ENCODE assay signal across 25 cellular contexts in genomic region chr6:161395832-161396231, GRCh38.
"Had no signal": no experiment of that assay in that cellular context is flagged by ENCODE, and none has a peak within 500 bp of the region (broad histone marks: within the 10 kb centered on the region; RNA-seq: fewer than 3 reads in every experiment).

No MANE protein-coding gene starts in this region.

- H3K9me3 ChIP-seq: body of pancreas, gastrocnemius medialis, thyroid gland, upper lobe of right lung had no signal

- H3K27me3 ChIP-seq: body of pancreas, gastrocnemius medialis, hepatocyte, thyroid gland, upper lobe of right lung had no signal

- H3K4me1 Mint-ChIP-seq: naive thymus-derived CD4-positive, alpha-beta T cell; stimulated activated memory B cell treated with anti-CD40 and anti-IgM and Interleukin-4, amounts not matched to agents 10 μg/mL and 1 μg/mL and 100 μg/mL, for 72 hours; stimulated activated naive CD8-positive, alpha-beta T cell treated with anti-CD3 and anti-CD28 coated beads, Interleukin-15, amount 100 ng/mL, for 72 hours had no signal

- H3K9me3 Mint-ChIP-seq: effector memory CD8-positive, alpha-beta T cell; naive thymus-derived CD4-positive, alpha-beta T cell; stimulated activated naive CD8-positive, alpha-beta T cell treated with anti-CD3 and anti-CD28 coated beads, Interleukin-15, amount 100 ng/mL, for 72 hours had no signal

- H3K79me2 ChIP-seq: hepatocyte had no signal

- H3K36me3 ChIP-seq: gastrocnemius medialis, thyroid gland, upper lobe of right lung had no signal

- H3K4me2 ChIP-seq: hepatocyte had no signal

- ATAC-seq: body of pancreas; effector memory CD8-positive, alpha-beta T cell; gastrocnemius medialis; naive thymus-derived CD4-positive, alpha-beta T cell; sciatic nerve; stimulated activated memory B cell treated with anti-CD40 and anti-IgM and Interleukin-4, amounts not matched to agents 10 μg/mL and 1 μg/mL and 100 μg/mL, for 72 hours; stimulated activated naive CD8-positive, alpha-beta T cell treated with anti-CD3 and anti-CD28 coated beads, Interleukin-15, amount 100 ng/mL, for 72 hours; upper lobe of right lung had no signal

- H2AFZ ChIP-seq: hepatocyte had no signal

- DNase-seq: activated CD4-positive, alpha-beta T cell treated with anti-CD3 and anti-CD28 coated beads for 4 hours; activated CD4-positive, alpha-beta T cell treated with anti-CD3 and anti-CD28 coated beads, Interleukin-2, amount 50 U/mL, for 48 hours; activated CD8-positive, alpha-beta memory T cell treated with anti-CD3 and anti-CD28 coated beads for 24 hours; activated effector memory CD4-positive, alpha-beta T cell treated with Interleukin-2 at 50 U/mL for 16 hours; activated naive CD4-positive, alpha-beta T cell treated with Interleukin-2 at 50 U/mL for 16 hours; cortex of kidney; effector memory CD8-positive, alpha-beta T cell; erythroblast; gastrocnemius medialis; glutamatergic neuron; islet precursor cell; midbrain; naive thymus-derived CD4-positive, alpha-beta T cell; small intestine; stimulated activated CD4-positive, alpha-beta T cell treated with anti-CD3 and anti-CD28 coated beads, Interleukin-4, amount 100 ng/mL, for 24 hours; stimulated activated CD8-positive, alpha-beta memory T cell treated with anti-CD3 and anti-CD28 coated beads, Interleukin-4, amount 100 ng/mL, for 48 hours; stimulated activated naive CD8-positive, alpha-beta T cell treated with anti-CD3 and anti-CD28 coated beads, Interleukin-15, amount 100 ng/mL, for 72 hours; thyroid gland; upper lobe of right lung had no signal

- FAIRE-seq: small intestine had no signal

- H3K27ac ChIP-seq: body of pancreas, gastrocnemius medialis, hepatocyte, thyroid gland, upper lobe of right lung, VCaP had no signal

- H3K27me3 Mint-ChIP-seq: activated naive CD8-positive, alpha-beta T cell; stimulated activated memory B cell treated with anti-CD40 and anti-IgM and Interleukin-4, amounts not matched to agents 10 μg/mL and 1 μg/mL and 100 μg/mL, for 72 hours; stimulated activated naive CD8-positive, alpha-beta T cell treated with anti-CD3 and anti-CD28 coated beads, Interleukin-15, amount 100 ng/mL, for 72 hours had no signal

- H3K4me3 ChIP-seq: body of pancreas, gastrocnemius medialis, hepatocyte, thyroid gland, upper lobe of right lung had no signal

- H3K4me1 ChIP-seq: thyroid gland, upper lobe of right lung had no signal

- H3K36me3 Mint-ChIP-seq: activated naive CD8-positive, alpha-beta T cell; naive thymus-derived CD4-positive, alpha-beta T cell; stimulated activated memory B cell treated with anti-CD40 and anti-IgM and Interleukin-4, amounts not matched to agents 10 μg/mL and 1 μg/mL and 100 μg/mL, for 72 hours had no signal

- H3K27ac Mint-ChIP-seq: activated naive CD8-positive, alpha-beta T cell; effector memory CD8-positive, alpha-beta T cell; stimulated activated memory B cell treated with anti-CD40 and anti-IgM and Interleukin-4, amounts not matched to agents 10 μg/mL and 1 μg/mL and 100 μg/mL, for 72 hours had no signal

- H3K4me3 Mint-ChIP-seq: activated naive CD8-positive, alpha-beta T cell; effector memory CD8-positive, alpha-beta T cell; naive thymus-derived CD4-positive, alpha-beta T cell; stimulated activated memory B cell treated with anti-CD40 and anti-IgM and Interleukin-4, amounts not matched to agents 10 μg/mL and 1 μg/mL and 100 μg/mL, for 72 hours; stimulated activated naive CD8-positive, alpha-beta T cell treated with anti-CD3 and anti-CD28 coated beads, Interleukin-15, amount 100 ng/mL, for 72 hours had no signal
